In the genomic region with DNA sequence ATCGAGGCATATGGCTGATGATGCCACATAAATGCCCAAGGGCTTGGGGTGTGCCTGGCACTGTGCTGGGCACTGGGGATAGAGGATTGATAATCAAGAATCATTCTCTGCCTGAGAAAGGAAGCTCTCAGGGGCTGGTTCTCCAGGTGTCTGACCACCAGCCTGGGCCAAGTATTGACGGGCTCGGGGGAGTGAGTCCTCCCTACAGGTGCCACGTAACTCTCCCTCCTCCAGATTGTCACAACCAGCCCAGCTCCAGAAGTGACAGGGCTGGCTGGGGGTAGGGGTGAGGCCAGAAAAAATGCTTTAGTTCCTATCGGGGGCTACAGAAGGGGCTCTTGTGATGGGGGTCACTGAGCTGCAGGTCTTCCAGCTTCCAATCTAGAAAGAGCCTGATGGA, we compare ENCODE assay signal across 25 cellular contexts. TPM values are rescaled to one million over a fixed set of nuclear protein-coding genes. Genes with fewer than 3 reads are reported as not detected.
"Had no signal": no experiment of that assay in that cellular context is flagged by ENCODE, and none has a peak within 500 bp of the region (broad histone marks: within the 10 kb centered on the region; RNA-seq: fewer than 3 reads in every experiment).

No MANE protein-coding gene starts in this region.

- H3K9me3 ChIP-seq: colonic mucosa, gastrocnemius medialis, ovary, psoas muscle, tibial artery had no signal

- H3K9ac ChIP-seq: neural progenitor cell had no signal

- FAIRE-seq: islet of Langerhans had no signal

- H3K4me1 ChIP-seq: colonic mucosa, gastrocnemius medialis, psoas muscle, tibial artery had no signal

- H3K27me3 ChIP-seq: colonic mucosa, neural progenitor cell, ovary had no signal

- H3K36me3 ChIP-seq: colonic mucosa, gastrocnemius medialis, neural progenitor cell, ovary, tibial artery had no signal

- ATAC-seq: activated CD8-positive, alpha-beta T cell treated with anti-CD3 and anti-CD28 coated beads for 36 hours; activated T-helper 17 cell treated with anti-CD3 and anti-CD28 coated beads, Interleukin-2, amount 50 U/mL, for 72 hours; gastrocnemius medialis; left lobe of liver; psoas muscle; SK-N-SH treated with all-trans-retinoic acid at 6 μM for 48 hours; stimulated activated naive B cell treated with anti-CD40 and anti-IgM and Interleukin-4, amounts not matched to agents 10 μg/mL and 1 μg/mL and 100 μg/mL, for 72 hours; T-cell had no signal

- H3K4me3 ChIP-seq: colonic mucosa, gastrocnemius medialis, neural progenitor cell, ovary, psoas muscle, tibial artery had no signal

- DNase-seq: activated CD4-positive, alpha-beta T cell treated with anti-CD3 and anti-CD28 coated beads for 48 hours; activated CD4-positive, CD25-positive, alpha-beta regulatory T cell; activated CD8-positive, alpha-beta T cell treated with anti-CD3 and anti-CD28 coated beads for 36 hours; activated naive CD4-positive, alpha-beta T cell; activated naive CD8-positive, alpha-beta T cell treated with anti-CD3 and anti-CD28 coated beads, Interleukin-2, amount 10 ng/mL, durations not matched to agents 7 days and 5 days; activated T-cell treated with anti-CD3 and anti-CD28 coated beads, Interleukin-2, amount 50 U/mL, for 1 hour; central memory CD4-positive, alpha-beta T cell; colonic mucosa; erythroblast; gastrocnemius medialis; hippocampal formation; mammary epithelial cell; naive B cell; psoas muscle; stimulated activated naive B cell treated with anti-CD40 and anti-IgM and Interleukin-4, amounts not matched to agents 10 μg/mL and 1 μg/mL and 100 μg/mL, for 72 hours; substantia nigra; T-cell; T-helper 9 cell; tibial artery had no signal

- H3K27ac ChIP-seq: colonic mucosa, gastrocnemius medialis, neural progenitor cell, psoas muscle, tibial artery had no signal

RNA-seq across cellular contexts. Expression of gene C1QL1, which starts 10.7 kb away (rescaled TPM):
- total RNA-seq: activated CD8-positive, alpha-beta T cell treated with anti-CD3 and anti-CD28 coated beads for 36 hours; activated naive CD8-positive, alpha-beta T cell treated with anti-CD3 and anti-CD28 coated beads, Interleukin-2, amount 10 ng/mL, durations not matched to agents 7 days and 5 days; gastrocnemius medialis; psoas muscle; T-cell had no signal
